Comparison of ENCODE assay signal across 1 cellular context in the genomic region with DNA sequence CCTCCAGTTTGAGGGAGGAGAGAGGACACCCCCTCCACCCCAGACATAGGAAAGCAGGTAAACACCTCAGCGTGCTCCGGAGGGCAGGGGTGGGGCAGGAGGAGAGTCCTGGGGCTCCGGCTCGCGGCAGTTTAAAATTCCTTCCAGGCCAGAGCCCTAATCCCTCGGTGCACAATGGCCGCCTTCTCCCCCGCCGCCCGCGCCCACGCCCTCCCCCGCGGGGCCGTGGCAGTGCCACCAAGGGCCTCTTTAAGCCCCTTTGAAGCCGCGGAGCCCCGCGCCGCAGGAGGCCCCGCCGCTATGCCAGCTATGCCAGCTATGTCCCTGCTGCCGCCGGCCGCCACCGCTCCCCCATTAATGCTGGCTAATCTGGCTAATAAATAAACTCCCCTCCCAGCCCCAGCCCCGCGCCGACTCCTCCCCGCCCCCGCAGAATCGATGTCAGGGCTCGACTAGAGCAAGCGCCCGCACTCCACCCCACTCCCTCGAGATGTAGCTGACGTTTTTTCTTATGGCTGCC.
TF ChIP-seq lines count a peak whose summit lies in the region.

No MANE protein-coding gene starts in this region.

TF ChIP-seq in IMR-90, 13 proteins besides CTCF, POLR2A, EP300 and RAD21 (continued from another document):
- TF ChIP-seq USF2 (IDR thresholded peaks at IDR 0.05; ENCODE audit: low read depth, low read length) (no peak), BHLHE40 (IDR thresholded peaks at IDR 0.05; ENCODE audit: low read depth, low read length) (no peak), NFE2L2 (IDR thresholded peaks at IDR 0.05; ENCODE audit: low read depth, low read length) (no peak), MXI1 (IDR thresholded peaks at IDR 0.05; ENCODE audit: borderline replicate concordance, low read depth, low read length) (no peak), RCOR1 (IDR thresholded peaks at IDR 0.05; ENCODE audit: insufficient replicate concordance, low read length) (no peak), FOS (IDR thresholded peaks at IDR 0.05; ENCODE audit: low read depth, low read length) (no peak), CHD1 (IDR thresholded peaks at IDR 0.05; ENCODE audit: low read depth, low read length) (no peak), MAZ (IDR thresholded peaks at IDR 0.05; ENCODE audit: borderline replicate concordance, low read depth, low read length) (no peak), RFX5 (IDR thresholded peaks at IDR 0.05; ENCODE audit: low read depth, low read length) (no peak)
